Comparison of ENCODE assay signal across 21 cellular contexts in genomic region chr1:51435902-51436301, GRCh38.
DNase-seq lines count a peak whose midpoint lies in the region; FAIRE-seq and TF ChIP-seq lines count a peak whose summit lies in the region.
"Had no signal": no experiment of that assay in that cellular context is flagged by ENCODE, and none has a peak within 500 bp of the region (broad histone marks: within the 10 kb centered on the region; RNA-seq: fewer than 3 reads in every experiment).

No MANE protein-coding gene starts in this region.

- peak overlapping the region in 5 of 7 donors; percentile 2 to 77 (median 57) for H3K27ac Mint-ChIP-seq in CD4-positive, alpha-beta memory T cell
- peak overlapping the region; percentile 71 for H3K27ac Mint-ChIP-seq in endothelial cell (ENCODE audit: unreplicated experiment)

- H3K36me3 ChIP-seq in BLaER1 treated with 17β-estradiol and CSF1 and Interleukin-3, amounts not matched to agents 10 nM and 100 nM: peaks cover 36 to 69% (median 54%) of the 10 kb centered on the region in 11 experiments
- H3K36me3 ChIP-seq in CD4-positive, alpha-beta memory T cell (ENCODE audit: insufficient read depth, low read length): peaks cover 10% of the 10 kb centered on the region
- H3K36me3 ChIP-seq in Karpas-422 (ENCODE audit: insufficient read depth, low read length): peaks cover 49% of the 10 kb centered on the region

- no peak overlapping the region for H3K4me3 ChIP-seq in BLaER1 treated with 17β-estradiol and CSF1 and Interleukin-3, amounts not matched to agents 10 nM and 100 nM
- no peak overlapping the region for H3K4me3 ChIP-seq in CD4-positive, alpha-beta memory T cell (ENCODE audit: low read length in 2 of 2)
- no peak overlapping the region for H3K4me3 ChIP-seq in Karpas-422 (ENCODE audit: low read length)

- H3K4me1 Mint-ChIP-seq in CD4-positive, alpha-beta memory T cell: peaks cover 31 to 55% (median 35%) of the 10 kb centered on the region in 4 donors
- H3K4me1 Mint-ChIP-seq in endothelial cell (ENCODE audit: unreplicated experiment): peaks cover 33% of the 10 kb centered on the region

- TF ChIP-seq CTCF in endothelial cell (IDR thresholded peaks at IDR 0.05; ENCODE audit: unreplicated experiment): no peak

- H4K20me1 ChIP-seq in BLaER1 treated with 17β-estradiol and CSF1 and Interleukin-3, amounts not matched to agents 10 nM and 100 nM: no peaks in the 10 kb centered on the region
- H4K20me1 ChIP-seq in Karpas-422 (ENCODE audit: insufficient read depth, low read depth, low read length): no peaks in the 10 kb centered on the region

- no peak overlapping the region for H3K9ac ChIP-seq in BLaER1 treated with 17β-estradiol and CSF1 and Interleukin-3, amounts not matched to agents 10 nM and 100 nM
- no peak overlapping the region for H3K9ac ChIP-seq in Karpas-422 (ENCODE audit: low read length)
- H3K9ac ChIP-seq: KMS-11 had no signal

- H3K9me3 ChIP-seq in BLaER1 treated with 17β-estradiol and CSF1 and Interleukin-3, amounts not matched to agents 10 nM and 100 nM (replicated peaks in 1 of 11): no peaks in the 10 kb centered on the region; a peak in 1 of 22 replicates
- H3K9me3 ChIP-seq in CD4-positive, alpha-beta memory T cell (ENCODE audit: control insufficient read depth in 1 of 2, low read length in 2 of 2): no peaks in the 10 kb centered on the region
- H3K9me3 ChIP-seq in Karpas-422 (ENCODE audit: low read length): no peaks in the 10 kb centered on the region

- intact Hi-C loops in CD4-positive, alpha-beta memory T cell (cut with micrococcal nuclease): no loop called here

- no peak for DNase-seq in CD4-positive, alpha-beta memory T cell
- DNase-seq in H54 (ENCODE audit: insufficient read length, low spot score) (no peak), endothelial cell (ENCODE audit: low spot score) (no peak), glomerular visceral epithelial cell (ENCODE audit: extremely low spot score) (no peak), Karpas-422 (no peak), SIG-M5 (lab: John Stamatoyannopoulos, UW) (no peak), ACHN (no peak)
- DNase-seq: DMS79, MV-4-11, NCI-H1105 treated with DMSO at 0.1 percent for 48 hours, NCI-H2029 treated with DMSO at 0.1 percent for 48 hours, NCI-H226, NCI-H510A treated with DMSO at 0.1 percent for 48 hours, NCI-H748 treated with DMSO at 0.1 percent for 48 hours, SHP77 treated with DMSO at 0.1 percent for 48 hours had no signal

- no peaks in the 10 kb centered on the region for H3K27me3 Mint-ChIP-seq in CD4-positive, alpha-beta memory T cell
- H3K27me3 Mint-ChIP-seq in endothelial cell (ENCODE audit: unreplicated experiment): no peaks in the 10 kb centered on the region

- in situ Hi-C loops in ACHN (cut with HindIII; ENCODE audit: low pct_ligation_motif_present, low pct_unique_long_range_greater_than_20kb, low sequenced_read_pairs): no loop called here

- H3K4me1 ChIP-seq in BLaER1 treated with 17β-estradiol and CSF1 and Interleukin-3, amounts not matched to agents 10 nM and 100 nM: peaks cover 42 to 81% (median 53%) of the 10 kb centered on the region in 10 experiments
- H3K4me1 ChIP-seq in CD4-positive, alpha-beta memory T cell (ENCODE audit: insufficient read depth, low read length): peaks cover 25% of the 10 kb centered on the region
- peaks cover 16% of the 10 kb centered on the region for H3K4me1 ChIP-seq in Karpas-422 (ENCODE audit: low read length)

- H3K36me3 Mint-ChIP-seq in CD4-positive, alpha-beta memory T cell: peaks cover 42 to 49% of the 10 kb centered on the region in 2 donors
- H3K36me3 Mint-ChIP-seq in endothelial cell (ENCODE audit: low read depth, unreplicated experiment): peaks cover 21% of the 10 kb centered on the region

- H3K4me3 Mint-ChIP-seq in CD4-positive, alpha-beta memory T cell: no peak overlapping the region
- H3K4me3 Mint-ChIP-seq in endothelial cell (ENCODE audit: unreplicated experiment): no peak overlapping the region

- H3K9me3 Mint-ChIP-seq in CD4-positive, alpha-beta memory T cell: no peaks in the 10 kb centered on the region
- H3K9me3 Mint-ChIP-seq in endothelial cell (ENCODE audit: unreplicated experiment): no peaks in the 10 kb centered on the region

- POLR2A ChIA-PET in CD4-positive, alpha-beta memory T cell (lab: Charles Lee; ENCODE audit: partially characterized antibody): interaction anchor here (2.0 kb wide), 1 partner anchor 9 kb away, joined by 6 read pairs; no protein-coding TSS in a partner anchor

- FAIRE-seq in H54 (lab: Jason Lieb, UNC): peak; percentile 55
- FAIRE-seq: H1, HTR-8/SVneo had no signal

- CTCF ChIA-PET in CD4-positive, alpha-beta memory T cell (lab: Charles Lee; ENCODE audit: partially characterized antibody): interaction anchor here (1.0 to 2.5 kb wide), 4 partner anchors 8 to 14 kb away, joined by 3 to 6 read pairs (median 5); no protein-coding TSS in a partner anchor

- no peaks in the 10 kb centered on the region for H3K9me2 ChIP-seq in Karpas-422 (replicated peaks; ENCODE audit: insufficient read depth, low read length)

- H3K27ac ChIP-seq in BLaER1 treated with 17β-estradiol and CSF1 and Interleukin-3, amounts not matched to agents 10 nM and 100 nM: peak overlapping the region; percentile 32 to 94 (median 88); a peak in 18 of 22 replicates
- no peak overlapping the region for H3K27ac ChIP-seq in CD4-positive, alpha-beta memory T cell (ENCODE audit: low read depth, low read length)
- H3K27ac ChIP-seq in Karpas-422 (ENCODE audit: low read length): no peak overlapping the region
- H3K27ac ChIP-seq: C4-2B, KMS-11, RWPE1 had no signal

- no peaks in the 10 kb centered on the region for H3K27me3 ChIP-seq in BLaER1 treated with 17β-estradiol and CSF1 and Interleukin-3, amounts not matched to agents 10 nM and 100 nM
- H3K27me3 ChIP-seq in CD4-positive, alpha-beta memory T cell (ENCODE audit: insufficient read depth, low read length): no peaks in the 10 kb centered on the region
- no peaks in the 10 kb centered on the region for H3K27me3 ChIP-seq in Karpas-422 (ENCODE audit: low read length)

- peak overlapping the region in 6 of 11 experiments; percentile 9 to 95 (median 84); a peak in 9 of 22 replicates for H3K4me2 ChIP-seq in BLaER1 treated with 17β-estradiol and CSF1 and Interleukin-3, amounts not matched to agents 10 nM and 100 nM
- no peak overlapping the region for H3K4me2 ChIP-seq in Karpas-422 (ENCODE audit: low read depth, low read length, poor library complexity, severe bottlenecking)
- H3K4me2 ChIP-seq: KMS-11 had no signal

- no peak overlapping the region for H2AFZ ChIP-seq in Karpas-422 (ENCODE audit: low read length)

- no peak for TF ChIP-seq POLR2A in H54 (IDR thresholded peaks at IDR 0.05; ENCODE audit: low read depth, low read length)

- H3K79me2 ChIP-seq in Karpas-422 (ENCODE audit: low read length): peaks cover 29% of the 10 kb centered on the region

Comparison
In these comparisons a context has a peak if more than half of its experiments do, and no peak if none do; other contexts are left out.
1. H3K27ac ChIP-seq: peak in BLaER1 treated with 17β-estradiol and CSF1 and Interleukin-3, amounts not matched to agents 10 nM and 100 nM (11 of 11); none in CD4-positive, alpha-beta memory T cell (single experiment) and Karpas-422 (single experiment).